In genomic region chr7:55366461-55367138, GRCh38 we compare ENCODE assay signal across 8 cellular contexts.
DNase-seq lines count a peak whose midpoint lies in the region; ATAC-seq and TF ChIP-seq lines count a peak whose summit lies in the region.

No MANE protein-coding gene starts in this region.

- H3K27ac ChIP-seq in 22Rv1 (peak overlapping the region; percentile 98), layer of hippocampus (ENCODE audit: low read depth, low read length) (peak overlapping the region; percentile 99)

- DNase-seq in NCI-H69 (lab: John Stamatoyannopoulos, UW), result peak; percentile 44
- DNase-seq in astrocyte of the spinal cord (ENCODE audit: low read depth, low spot score), result peak; percentile 13
- DNase-seq in stimulated activated CD8-positive, alpha-beta memory T cell treated with anti-CD3 and anti-CD28 coated beads, Interleukin-7, amount 100 ng/mL, for 24 hours (ENCODE audit: low read depth), result peak; percentile 2
- DNase-seq in cortex of kidney (lab: John Stamatoyannopoulos, UW), result no peak

- ATAC-seq in GM18867 (IDR thresholded peaks at IDR 0.05; ENCODE audit: unreplicated experiment), result peak; percentile 20
- ATAC-seq in HG03097 (IDR thresholded peaks at IDR 0.05; ENCODE audit: low FRiP score, unreplicated experiment), result peak; percentile 18

- peak overlapping the region; percentile 86 for H3K4me3 ChIP-seq in astrocyte of the spinal cord (ENCODE audit: low read depth, low read length)

- in situ Hi-C loops in astrocyte of the spinal cord (cut with HindIII; ENCODE audit: low sequenced_read_pairs), result no loop called here

- TF ChIP-seq CTCF in 22Rv1 (IDR thresholded peaks at IDR 0.05) (no peak), astrocyte of the spinal cord (IDR thresholded peaks at IDR 0.05; ENCODE audit: low read depth, low read length) (no peak)

- no peaks in the 10 kb centered on the region for H3K27me3 ChIP-seq in layer of hippocampus (ENCODE audit: control insufficient read depth, insufficient read depth, low read length)
